ENCODE assay signal across 14 cellular contexts in the genomic region with DNA sequence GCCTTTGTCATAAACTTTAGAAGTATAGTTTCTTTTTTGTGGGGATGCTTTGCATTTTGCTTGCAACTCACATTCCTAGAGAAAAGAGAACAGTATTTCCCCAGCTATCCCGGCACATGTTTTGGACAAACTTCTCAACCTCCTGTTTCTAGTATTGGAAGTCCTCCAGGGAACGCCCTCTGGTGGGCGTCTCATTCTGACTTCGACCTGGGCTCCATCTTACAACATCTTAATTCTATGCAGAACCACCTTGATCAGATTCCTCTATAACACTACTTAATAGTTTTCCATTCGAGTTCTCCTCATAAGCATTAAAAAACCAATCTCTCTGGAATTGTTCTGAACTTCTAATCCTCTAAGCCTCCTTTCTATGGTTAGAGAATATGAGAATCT.
DNase-seq lines count a peak whose midpoint lies in the region; ATAC-seq and TF ChIP-seq lines count a peak whose summit lies in the region.
"Had no signal": no experiment of that assay in that cellular context is flagged by ENCODE, and none has a peak within 500 bp of the region (broad histone marks: within the 10 kb centered on the region; RNA-seq: fewer than 3 reads in every experiment).

No MANE protein-coding gene starts in this region.

- POLR2A ChIA-PET in AG04450 (lab: Yijun Ruan, JAX), result no interaction called here
- POLR2A ChIA-PET in Panc1 (lab: Charles Lee), result no interaction called here

- H3K23ac ChIP-seq in mesenchymal stem cell (ENCODE audit: low read length in 2 of 2), result no peak overlapping the region

- CTCF ChIA-PET in AG04450 (lab: Charles Lee) (interaction anchor here (0.9 to 1.7 kb wide), 3 partner anchors 10 to 168 kb away, joined by 3 to 5 read pairs (median 5); no protein-coding TSS in a partner anchor), Panc1 (lab: Charles Lee) (interaction anchor here (0.5 kb wide), 1 partner anchor 24 kb away, joined by 6 read pairs; no protein-coding TSS in a partner anchor)

- no peak overlapping the region for H2BK5ac ChIP-seq in mesenchymal stem cell (ENCODE audit: low read depth, low read length, poor library complexity, severe bottlenecking)

- no peak overlapping the region for H2AK5ac ChIP-seq in mesenchymal stem cell (ENCODE audit: low read length, severe bottlenecking)

- H3K14ac ChIP-seq in mesenchymal stem cell (ENCODE audit: low read length in 2 of 2), result no peak overlapping the region

- no peak overlapping the region for H4K8ac ChIP-seq in mesenchymal stem cell (ENCODE audit: low read length)

- DNase-seq in AG04450 (ENCODE audit: low read depth, low spot score), result no peak
- no peak for DNase-seq in Panc1 (ENCODE audit: low read depth, low spot score)
- DNase-seq in glomerular visceral epithelial cell (ENCODE audit: extremely low spot score), result peak; percentile 2
- no peak for DNase-seq in mesenchymal stem cell
- DNase-seq in AG08395 (ENCODE audit: low spot score), result no peak
- DNase-seq in NCI-H1436 (lab: John Stamatoyannopoulos, UW), result no peak
- DNase-seq: CD8-positive, alpha-beta T cell; stimulated activated CD4-positive, alpha-beta T cell treated with anti-CD3 and anti-CD28 coated beads, Interleukin-4, amount 100 ng/mL, for 1 hour had no signal

- in situ Hi-C loops in Panc1 (cut with HindIII; ENCODE audit: low pct_unique_long_range_greater_than_20kb, low sequenced_read_pairs), result no loop called here

- ATAC-seq in Panc1 (no peak), GM21423 (IDR thresholded peaks at IDR 0.05; ENCODE audit: unreplicated experiment) (no peak)
- ATAC-seq: activated T-helper 17 cell treated with anti-CD3 and anti-CD28 coated beads, Interleukin-2, amount 50 U/mL, for 72 hours; CD8-positive, alpha-beta T cell had no signal

- no peak overlapping the region for H3K18ac ChIP-seq in mesenchymal stem cell (ENCODE audit: low read depth in 1 of 2, low read length in 2 of 2)

- H3K4me1 ChIP-seq in Panc1 (ENCODE audit: control insufficient read depth, insufficient read depth, low read length) (no peaks in the 10 kb centered on the region), mesenchymal stem cell (ENCODE audit: control insufficient read depth, insufficient read depth, low read depth, low read length) (peaks cover 3% of the 10 kb centered on the region)

- H4K91ac ChIP-seq in mesenchymal stem cell (ENCODE audit: low read length), result no peak overlapping the region

- H3K27ac ChIP-seq in AG04450 (ENCODE audit: low read depth, low read length) (no peak overlapping the region), Panc1 (ENCODE audit: low read length) (no peak overlapping the region), mesenchymal stem cell (ENCODE audit: low read length, poor library complexity, severe bottlenecking) (no peak overlapping the region)
- H3K27ac ChIP-seq: coronary artery, neutrophil, thoracic aorta had no signal

- no peak overlapping the region for H2BK120ac ChIP-seq in mesenchymal stem cell (ENCODE audit: low read depth, low read length)

- H3K4ac ChIP-seq in mesenchymal stem cell (ENCODE audit: low read depth in 1 of 2, low read length in 2 of 2), result no peak overlapping the region

- intact Hi-C loops in Panc1 (cut with micrococcal nuclease; ENCODE audit: unreplicated experiment), result no loop called here

- no TSS peak for BruUV-seq in Panc1 (replicated peaks; lab: Mats Ljungman, UMichigan)

- H3K4me3 ChIP-seq in AG04450 (ENCODE audit: low read depth, low read length) (no peak overlapping the region), GM12875 (ENCODE audit: low read depth, low read length) (no peak overlapping the region), Panc1 (ENCODE audit: low read depth in 2 of 2, low read length in 2 of 2) (no peak overlapping the region), mesenchymal stem cell (ENCODE audit: insufficient read depth in 1 of 2, low read depth in 1 of 2, low read length in 2 of 2) (no peak overlapping the region)
- H3K4me3 ChIP-seq: coronary artery, thoracic aorta had no signal

- H2BK12ac ChIP-seq in mesenchymal stem cell (ENCODE audit: low read length in 2 of 2), result no peak overlapping the region

- H3K9ac ChIP-seq in mesenchymal stem cell (ENCODE audit: low read length), result no peak overlapping the region

- TF ChIP-seq CTCF in AG04450 (IDR thresholded peaks at IDR 0.05; ENCODE audit: low read depth, low read length) (0 out of 2 replicates have a peak, but pooled peaks have one; percentile 4), GM12875 (IDR thresholded peaks at IDR 0.05; ENCODE audit: borderline replicate concordance, insufficient read depth, low read depth, low read length) (peak; percentile 31; the same call in 1 of the 2 replicates), Panc1 (IDR thresholded peaks at IDR 0.05) (peak; percentile 19; the same call in 1 of the 2 replicates)

- H3K27me3 ChIP-seq in AG04450 (ENCODE audit: control insufficient read depth, insufficient read depth, low read length) (no peaks in the 10 kb centered on the region), Panc1 (ENCODE audit: control insufficient read depth, insufficient read depth, low read length) (no peaks in the 10 kb centered on the region), mesenchymal stem cell (ENCODE audit: control insufficient read depth in 1 of 2, insufficient read depth in 1 of 2, low read length in 2 of 2) (peaks cover 0 to 6% of the 10 kb centered on the region in 2 experiments)
- H3K27me3 ChIP-seq: neutrophil had no signal

- H3K4me2 ChIP-seq in mesenchymal stem cell (ENCODE audit: low read length, poor library complexity, severe bottlenecking), result no peak overlapping the region

- H3K9me3 ChIP-seq in AG04450 (ENCODE audit: control insufficient read depth, insufficient read depth, low read length), result peaks cover 8% of the 10 kb centered on the region; the same call in 1 of the 2 replicates
- no peaks in the 10 kb centered on the region for H3K9me3 ChIP-seq in Panc1 (ENCODE audit: control insufficient read depth, insufficient read depth, low read depth, low read length)
- no peaks in the 10 kb centered on the region for H3K9me3 ChIP-seq in mesenchymal stem cell (ENCODE audit: control insufficient read depth, low read length)
- H3K9me3 ChIP-seq: neutrophil, thoracic aorta had no signal

- no peak overlapping the region for H2BK15ac ChIP-seq in mesenchymal stem cell (ENCODE audit: low read depth, poor library complexity, severe bottlenecking)

- H3K79me1 ChIP-seq in mesenchymal stem cell (replicated peaks; ENCODE audit: low read length, poor library complexity, severe bottlenecking), result no peaks in the 10 kb centered on the region

- H3K36me3 ChIP-seq in Panc1 (ENCODE audit: control insufficient read depth, insufficient read depth, low read length) (no peaks in the 10 kb centered on the region), mesenchymal stem cell (ENCODE audit: control insufficient read depth in 1 of 2, insufficient read depth in 2 of 2, low read depth in 1 of 2, low read length in 2 of 2) (no peaks in the 10 kb centered on the region)
- H3K36me3 ChIP-seq: neutrophil, thoracic aorta had no signal

- 57% methylated on average over 5 of the region's 5 CpGs for WGBS in mesenchymal stem cell

- no peak overlapping the region for H2AFZ ChIP-seq in mesenchymal stem cell (ENCODE audit: low read depth, low read length)
